In the genomic region with DNA sequence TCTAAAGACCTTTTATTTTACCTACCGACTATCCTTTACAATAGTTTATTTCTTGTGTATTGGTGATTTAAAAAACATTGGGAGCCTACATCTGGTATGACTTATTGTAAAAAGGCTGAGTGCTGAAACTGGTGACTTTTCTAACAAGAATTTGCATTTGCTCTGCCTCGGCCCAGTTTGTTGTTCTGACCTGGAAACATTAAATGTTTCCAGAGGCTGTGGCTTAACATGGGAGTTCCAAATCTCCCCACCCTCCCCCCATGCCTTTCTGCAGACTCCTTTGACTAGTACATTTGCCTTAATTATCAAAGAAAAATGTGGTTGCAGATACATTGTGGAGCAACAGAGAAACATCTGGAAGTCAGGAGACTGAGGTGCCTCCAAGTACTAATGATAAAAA, we compare ENCODE assay signal across 24 cellular contexts. TPM values are rescaled to one million over a fixed set of nuclear protein-coding genes. Genes with fewer than 3 reads are reported as not detected.
DNase-seq lines count a peak whose midpoint lies in the region; ATAC-seq, FAIRE-seq and TF ChIP-seq lines count a peak whose summit lies in the region.
"Had no signal": no experiment of that assay in that cellular context is flagged by ENCODE, and none has a peak within 500 bp of the region (broad histone marks: within the 10 kb centered on the region; RNA-seq: fewer than 3 reads in every experiment).

No MANE protein-coding gene starts in this region.

- no peak overlapping the region for H3K4me2 ChIP-seq in H9 (ENCODE audit: insufficient read depth, insufficient read length, low read length)
- H3K4me2 ChIP-seq: hepatocyte had no signal

- H3K27ac ChIP-seq in H9 (ENCODE audit: insufficient read length, low read depth, low read length): no peak overlapping the region
- H3K27ac ChIP-seq: foreskin keratinocyte, hepatocyte, lower lobe of right lung had no signal

- H3K14ac ChIP-seq in H9 (ENCODE audit: insufficient read depth, low read length): no peak overlapping the region

- no peak overlapping the region for H3T11ph ChIP-seq in H9 (ENCODE audit: low read length)

- FAIRE-seq in endometrium (lab: Jason Lieb, UNC): peak; percentile 92
- FAIRE-seq: islet of Langerhans, urothelium cell line had no signal

- no peak overlapping the region for H4K91ac ChIP-seq in H9 (ENCODE audit: insufficient read length, low read depth, low read length)

- H3K4me1 Mint-ChIP-seq in osteocyte (ENCODE audit: unreplicated experiment): peaks cover 11% of the 10 kb centered on the region
- H3K4me1 Mint-ChIP-seq in H9: peaks cover 37% of the 10 kb centered on the region in 2 experiments
- H3K4me1 Mint-ChIP-seq: activated naive CD4-positive, alpha-beta T cell treated with anti-CD3 and anti-CD28 coated beads, Interleukin-2, amount 10 ng/mL, durations not matched to agents 7 days and 5 days had no signal

- no peaks in the 10 kb centered on the region for H3K23me2 ChIP-seq in H9 (ENCODE audit: insufficient read length, low read depth, low read length, poor library complexity, severe bottlenecking)

- DNase-seq in AG10803 (ENCODE audit: low read depth) (peak; percentile 97), LHCN-M2 (ENCODE audit: low read depth) (peak; percentile 40), osteocyte (ENCODE audit: extremely low spot score, unreplicated experiment) (no peak), UCSD-AML1 (lab: John Stamatoyannopoulos, UW; ENCODE audit: unreplicated experiment) (no peak), Right ventricle myocardium inferior (ENCODE audit: missing footprints) (no peak), H9 (no peak), occipital lobe (lab: John Stamatoyannopoulos, UW) (no peak)
- DNase-seq: ACHN; activated CD8-positive, alpha-beta memory T cell treated with anti-CD3 and anti-CD28 coated beads for 24 hours; activated naive CD4-positive, alpha-beta T cell treated with anti-CD3 and anti-CD28 coated beads, Interleukin-2, amount 10 ng/mL, durations not matched to agents 7 days and 5 days; activated T-cell treated with anti-CD3 and anti-CD28 coated beads, Interleukin-2, amount 50 U/mL, for 48 hours; effector memory CD8-positive, alpha-beta T cell; foreskin keratinocyte; lower lobe of right lung; MM.1S; NCI-H1436; NCI-H82; right cardiac atrium; SHP77; stimulated activated CD4-positive, alpha-beta T cell treated with anti-CD3 and anti-CD28 coated beads, Interleukin-15, amount 100 ng/mL, for 24 hours had no signal

- H2BK15ac ChIP-seq in H9 (ENCODE audit: low read depth, low read length): no peak overlapping the region

- no peak overlapping the region for H3K4me3 ChIP-seq in AG10803 (ENCODE audit: low read length)
- H3K4me3 ChIP-seq: hepatocyte, lower lobe of right lung had no signal

- no CpG with 5 or more reads among the region's 2 CpGs for WGBS in H9 (ENCODE audit: extremely low coverage, insufficient read length, low lambda C conversion rate)

- no peak overlapping the region for H3K9ac ChIP-seq in H9 (ENCODE audit: extremely low read depth, insufficient read length, low read length)

- no peaks in the 10 kb centered on the region for H3K27me3 Mint-ChIP-seq in osteocyte (ENCODE audit: unreplicated experiment)
- H3K27me3 Mint-ChIP-seq in H9 (ENCODE audit: low read depth): no peaks in the 10 kb centered on the region
- H3K27me3 Mint-ChIP-seq: activated naive CD4-positive, alpha-beta T cell treated with anti-CD3 and anti-CD28 coated beads, Interleukin-2, amount 10 ng/mL, durations not matched to agents 7 days and 5 days had no signal

- no peak overlapping the region for H4K8ac ChIP-seq in H9 (replicated peaks; ENCODE audit: insufficient read length, low read depth, low read length)

- H3K79me2 ChIP-seq in H9 (ENCODE audit: insufficient read depth, low read length): no peaks in the 10 kb centered on the region
- H3K79me2 ChIP-seq: hepatocyte had no signal

- no peak overlapping the region for H3K23ac ChIP-seq in H9 (ENCODE audit: insufficient read length, low read depth, low read length)

- H3K27ac Mint-ChIP-seq in osteocyte (ENCODE audit: unreplicated experiment) (peak overlapping the region; percentile 23), H9 (no peak overlapping the region)
- H3K27ac Mint-ChIP-seq: activated naive CD4-positive, alpha-beta T cell treated with anti-CD3 and anti-CD28 coated beads, Interleukin-2, amount 10 ng/mL, durations not matched to agents 7 days and 5 days; effector memory CD8-positive, alpha-beta T cell had no signal

- H2BK120ac ChIP-seq in H9 (ENCODE audit: low read depth, low read length, poor library complexity, severe bottlenecking): no peak overlapping the region

- no peaks in the 10 kb centered on the region for H3K9me3 ChIP-seq in H9 (ENCODE audit: control insufficient read depth, low read depth, low read length)
- H3K9me3 ChIP-seq: lower lobe of right lung had no signal

- peaks cover 3% of the 10 kb centered on the region for H3K4me1 ChIP-seq in H9 (ENCODE audit: insufficient read depth, low read length)
- H3K4me1 ChIP-seq: foreskin keratinocyte, lower lobe of right lung had no signal

- no peak overlapping the region for H2BK12ac ChIP-seq in H9 (ENCODE audit: insufficient read length, low read depth, low read length)

- no peaks in the 10 kb centered on the region for H4K20me1 ChIP-seq in H9 (ENCODE audit: control insufficient read depth, insufficient read depth, insufficient read length)

- H3K9me3 Mint-ChIP-seq in osteocyte (ENCODE audit: unreplicated experiment) (no peaks in the 10 kb centered on the region), H9 (peaks cover 12 to 17% of the 10 kb centered on the region in 2 experiments)
- H3K9me3 Mint-ChIP-seq: activated naive CD4-positive, alpha-beta T cell treated with anti-CD3 and anti-CD28 coated beads, Interleukin-2, amount 10 ng/mL, durations not matched to agents 7 days and 5 days; effector memory CD8-positive, alpha-beta T cell had no signal

- H3K4me3 Mint-ChIP-seq in osteocyte (ENCODE audit: unreplicated experiment) (no peak overlapping the region), H9 (no peak overlapping the region)
- H3K4me3 Mint-ChIP-seq: activated naive CD4-positive, alpha-beta T cell treated with anti-CD3 and anti-CD28 coated beads, Interleukin-2, amount 10 ng/mL, durations not matched to agents 7 days and 5 days; effector memory CD8-positive, alpha-beta T cell had no signal

- TF ChIP-seq CTCF in AG10803 (conservative IDR thresholded peaks at IDR 0.05; ENCODE audit: low read length): no peak
- no peak for TF ChIP-seq CTCF in osteocyte (IDR thresholded peaks at IDR 0.05)
- TF ChIP-seq CTCF in H9 (conservative IDR thresholded peaks at IDR 0.05): no peak

- no peak overlapping the region for H4K5ac ChIP-seq in H9 (ENCODE audit: insufficient read length, low read depth, low read length)

- no peak overlapping the region for H2BK5ac ChIP-seq in H9 (ENCODE audit: insufficient read length, low read length)

- no peak overlapping the region for H3K56ac ChIP-seq in H9 (ENCODE audit: insufficient read length, low read depth, low read length)

- H3K36me3 Mint-ChIP-seq in osteocyte (ENCODE audit: unreplicated experiment) (no peaks in the 10 kb centered on the region), H9 (ENCODE audit: insufficient read depth in 1 of 3, low read depth in 3 of 3) (peaks cover 4 to 13% (median 5%) of the 10 kb centered on the region in 3 experiments; a peak in 4 of 7 replicates)
- H3K36me3 Mint-ChIP-seq: activated naive CD4-positive, alpha-beta T cell treated with anti-CD3 and anti-CD28 coated beads, Interleukin-2, amount 10 ng/mL, durations not matched to agents 7 days and 5 days had no signal

- no peak overlapping the region for H2AK5ac ChIP-seq in H9 (ENCODE audit: insufficient read length, low read length)

- H3K18ac ChIP-seq in H9 (ENCODE audit: insufficient read length, low read depth, low read length): no peak overlapping the region

- intact Hi-C loops in Right ventricle myocardium inferior (cut with DNase I): no loop called here

- H2BK20ac ChIP-seq in H9 (ENCODE audit: low read depth, low read length, poor library complexity, severe bottlenecking): no peak overlapping the region

- no peak for ATAC-seq in Right ventricle myocardium inferior
- ATAC-seq: effector memory CD8-positive, alpha-beta T cell; lower lobe of right lung; right cardiac atrium had no signal

- H3K79me1 ChIP-seq in H9 (ENCODE audit: insufficient read depth, low read depth, low read length, poor library complexity, severe bottlenecking): no peaks in the 10 kb centered on the region

- no peaks in the 10 kb centered on the region for H3K27me3 ChIP-seq in H9 (ENCODE audit: insufficient read depth, low read length)
- H3K27me3 ChIP-seq: foreskin keratinocyte, hepatocyte had no signal

- H2AFZ ChIP-seq in H9 (ENCODE audit: low read length): no peak overlapping the region
- H2AFZ ChIP-seq: hepatocyte had no signal

- no peak overlapping the region for H3K4ac ChIP-seq in H9 (ENCODE audit: low read depth, low read length)

RNA-seq across cellular contexts. Expression of a gene that starts 39.8 kb away (rescaled TPM):
- total RNA-seq in LHCN-M2 (2014; rRNA removed): 94.5 and 95.1 TPM in 2 replicates
- polyA plus RNA-seq in LHCN-M2 (2012): 47.9 TPM
- total RNA-seq in osteocyte: 118 and 128 TPM in 2 replicates
- 87.9 TPM for total RNA-seq in Right ventricle myocardium inferior
- 109 and 113 TPM in 2 replicates for total RNA-seq in H9 (2021)
- 114 TPM for total RNA-seq in occipital lobe

Comparison
In these comparisons a context has a peak if more than half of its experiments do, and no peak if none do; other contexts are left out.
1. DNase-seq: peak in AG10803 (single experiment) and LHCN-M2 (single experiment); none in osteocyte (single experiment), UCSD-AML1 (single experiment), Right ventricle myocardium inferior (single experiment), H9 (single experiment) and occipital lobe (single experiment).